ENCODE assay signal across 8 cellular contexts in the genomic region with DNA sequence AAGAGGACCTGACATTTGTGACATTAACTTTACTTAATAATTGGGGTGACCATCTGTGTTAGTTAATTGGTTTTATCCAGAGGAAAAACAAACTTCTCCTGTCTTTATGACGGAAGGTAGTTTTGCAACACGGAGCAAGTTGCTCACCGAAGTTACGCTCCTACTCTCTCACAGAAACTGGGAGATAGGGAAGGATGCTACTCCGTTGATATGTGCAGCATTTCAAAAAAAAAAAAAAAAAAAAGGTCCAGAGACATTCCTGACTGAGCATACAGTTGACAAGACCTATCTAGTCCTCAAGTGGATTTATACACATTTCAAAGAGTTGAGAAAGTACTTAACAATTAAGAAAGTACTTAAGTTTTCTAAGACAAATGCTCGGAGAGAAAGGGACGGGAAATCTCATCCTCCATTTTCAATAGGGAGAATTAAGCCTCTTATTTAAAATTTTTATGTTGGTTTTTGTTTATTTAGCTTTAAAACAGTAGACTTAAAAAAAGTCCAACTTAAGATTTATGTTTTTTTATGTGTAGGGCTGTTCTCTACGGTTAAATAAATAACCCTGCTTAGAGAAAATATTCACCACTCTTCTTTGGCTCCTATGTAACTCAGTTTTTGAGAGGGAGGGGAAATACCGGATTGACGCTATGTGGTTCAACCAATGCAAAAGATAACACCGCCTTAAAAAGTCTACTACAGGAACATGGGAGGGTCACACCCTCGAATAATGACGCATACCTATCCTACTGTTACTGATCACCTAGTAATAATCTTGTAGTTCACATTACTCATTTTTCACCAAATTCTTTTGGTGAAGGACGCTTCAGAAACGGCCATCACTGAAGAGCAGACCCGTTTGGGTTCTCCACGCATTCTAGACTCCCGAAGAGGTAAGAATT. TPM values are rescaled to one million over a fixed set of nuclear protein-coding genes. Genes with fewer than 3 reads are reported as not detected.
DNase-seq lines count a peak whose midpoint lies in the region; ATAC-seq, FAIRE-seq and TF ChIP-seq lines count a peak whose summit lies in the region.

FER (plus strand) TSS at position 787 of the 899 bp plus-strand sequence. CDS start 50,286 bp downstream, outside the sequence.

- peaks cover 30% of the 10 kb centered on the region for H3K27me3 Mint-ChIP-seq in T-helper 17 cell

- TF ChIP-seq CTCF in AG10803 (conservative IDR thresholded peaks at IDR 0.05; ENCODE audit: low read length), result no peak
- no peak for TF ChIP-seq CTCF in bronchial epithelial cell (IDR thresholded peaks at IDR 0.05; ENCODE audit: insufficient read depth, low read length, severe bottlenecking)

- ATAC-seq in HG03457 (IDR thresholded peaks at IDR 0.05; ENCODE audit: unreplicated experiment) (peak; percentile 30), T-helper 17 cell (peak; percentile 57)

- no peaks in the 10 kb centered on the region for H3K36me3 ChIP-seq in bronchial epithelial cell (ENCODE audit: control insufficient read depth, insufficient read depth, low read length)

- H3K4me1 Mint-ChIP-seq in T-helper 17 cell, result peaks cover 11% of the 10 kb centered on the region

- FAIRE-seq in bronchial epithelial cell (lab: Jason Lieb, UNC), result no peak

- no peaks in the 10 kb centered on the region for H3K27me3 ChIP-seq in bronchial epithelial cell (ENCODE audit: control insufficient read depth, insufficient read depth, low read length)

- peak within 1 kb of the TSS; percentile 94 for H3K27ac Mint-ChIP-seq in T-helper 17 cell

- peak; percentile 50 for TF ChIP-seq POLR2A in GM19099 (IDR thresholded peaks at IDR 0.05; ENCODE audit: extremely low read depth, insufficient read length, low read depth)

- peak; percentile 71 for DNase-seq in AG10803 (ENCODE audit: low read depth)
- DNase-seq in T-helper 17 cell, result peak in 2 of 3 donors; percentile 10 to 21
- DNase-seq in bronchial epithelial cell (ENCODE audit: low read depth), result peak; percentile 98
- peak; percentile 57 for DNase-seq in islet precursor cell
- peak; percentile 52 for DNase-seq in stimulated activated CD4-positive, alpha-beta T cell treated with anti-CD3 and anti-CD28 coated beads, Interleukin-15, amount 100 ng/mL, for 24 hours
- DNase-seq in cerebellar nuclear complex (lab: John Stamatoyannopoulos, UW), result no peak

- peaks cover 4% of the 10 kb centered on the region for H3K36me3 Mint-ChIP-seq in T-helper 17 cell (ENCODE audit: low read depth)

- no peaks in the 10 kb centered on the region for H3K9me3 ChIP-seq in T-helper 17 cell (ENCODE audit: control insufficient read depth, low read length, poor library complexity, severe bottlenecking)

- peak within 1 kb of the TSS; percentile 81 for H3K4me3 ChIP-seq in AG10803 (ENCODE audit: low read length)
- H3K4me3 ChIP-seq in bronchial epithelial cell (ENCODE audit: low read depth, low read length), result peak within 1 kb of the TSS; percentile 93

- H3K4me3 Mint-ChIP-seq in T-helper 17 cell, result peak within 1 kb of the TSS; percentile 98

RNA-seq across cellular contexts. Expression of gene FER, which starts in this region (rescaled TPM):
- 10 to 100 TPM in 1 of 2 donors, 1 to 10 TPM in 1; 9.8 to 15.1 TPM for total RNA-seq in T-helper 17 cell
- total RNA-seq in bronchial epithelial cell, result 23.7 and 41.5 TPM in 2 replicates

Comparison
In these comparisons a context has a peak if more than half of its experiments do, and no peak if none do; other contexts are left out.
1. DNase-seq: peak in AG10803 (single experiment), T-helper 17 cell (2 of 3), bronchial epithelial cell (single experiment), islet precursor cell (single experiment) and stimulated activated CD4-positive, alpha-beta T cell treated with anti-CD3 and anti-CD28 coated beads, Interleukin-15, amount 100 ng/mL, for 24 hours (single experiment); none in cerebellar nuclear complex (0 of 2).